Comparison of ENCODE assay signal across 26 cellular contexts in the genomic region with DNA sequence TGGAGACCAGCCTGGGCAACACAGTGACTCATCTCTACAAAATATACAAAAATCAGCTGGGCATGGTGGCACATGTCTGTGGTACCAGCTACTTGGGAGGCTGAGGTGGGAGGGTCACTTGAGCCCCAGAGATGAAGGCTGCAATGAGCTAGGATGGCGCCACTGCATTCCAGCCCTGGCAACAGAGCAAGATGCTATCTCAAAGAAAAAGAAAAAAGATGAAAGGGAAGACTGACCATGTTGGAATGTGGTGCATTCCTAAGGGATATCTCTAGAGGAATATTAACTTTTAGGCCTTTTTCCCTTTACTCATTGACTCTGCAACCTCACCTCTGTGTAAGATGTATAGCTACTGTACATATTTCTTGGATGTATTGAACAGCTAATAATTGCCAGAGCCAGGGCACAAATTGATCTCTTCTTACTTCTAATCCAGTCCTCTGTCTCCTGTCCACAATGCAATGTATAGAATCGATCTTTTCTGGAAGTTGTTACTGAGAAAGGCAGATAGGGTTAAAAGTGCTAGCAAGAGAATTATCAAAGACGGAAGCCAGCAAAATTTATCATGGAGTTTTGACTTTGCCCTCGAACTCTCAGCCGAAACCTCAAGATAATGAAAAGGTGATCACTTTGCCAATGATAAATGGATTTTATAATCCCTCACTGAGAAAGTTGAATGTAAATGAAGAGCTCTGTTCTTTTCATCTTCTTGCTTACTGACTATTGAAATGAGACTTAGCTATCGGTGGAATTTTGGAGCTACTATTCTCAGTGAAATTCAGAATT. TPM values are rescaled to one million over a fixed set of nuclear protein-coding genes. Genes with fewer than 3 reads are reported as not detected.
DNase-seq lines count a peak whose midpoint lies in the region; ATAC-seq, FAIRE-seq and TF ChIP-seq lines count a peak whose summit lies in the region.
"Had no signal": no experiment of that assay in that cellular context is flagged by ENCODE, and none has a peak within 500 bp of the region (broad histone marks: within the 10 kb centered on the region; RNA-seq: fewer than 3 reads in every experiment).

No MANE protein-coding gene starts in this region.

- CTCF ChIA-PET in MCF 10A (lab: Yijun Ruan, JAX), result interaction anchor here (0.7 kb wide), 1 partner anchor 222 kb away, joined by 3 read pairs; no protein-coding TSS in a partner anchor
- CTCF ChIA-PET in HepG2 (lab: Yijun Ruan, JAX; ENCODE audit: low intra/inter-chr PET ratio, low total read pairs), result no interaction called here

- H3K36me3 ChIP-seq in breast epithelium (no peaks in the 10 kb centered on the region), duodenal mucosa (ENCODE audit: control insufficient read depth in 1 of 2, insufficient read depth in 2 of 2, low read length in 2 of 2) (no peaks in the 10 kb centered on the region), HepG2 (replicated peaks in 1 of 2; ENCODE audit: control insufficient read depth in 1 of 2, insufficient read depth in 2 of 2, low read length in 2 of 2) (no peaks in the 10 kb centered on the region), psoas muscle (ENCODE audit: insufficient read depth in 1 of 2, low read depth in 1 of 2) (no peaks in the 10 kb centered on the region)
- H3K36me3 ChIP-seq: ascending aorta, neutrophil, prostate gland, thyroid gland had no signal

- 59% methylated on average over 6 of the region's 6 CpGs for WGBS in HepG2 (ENCODE audit: low lambda C conversion rate)
- WGBS in psoas muscle, 3 donors, result 78 to 85% (median 79%) methylated on average over 6 of the region's 6 CpGs

- H3K27me3 ChIP-seq in breast epithelium (no peaks in the 10 kb centered on the region), duodenal mucosa (ENCODE audit: control insufficient read depth in 1 of 2, insufficient read depth in 2 of 2, low read length in 2 of 2) (no peaks in the 10 kb centered on the region), HepG2 (ENCODE audit: control insufficient read depth in 1 of 2, insufficient read depth in 2 of 2, low read length in 2 of 2) (no peaks in the 10 kb centered on the region), psoas muscle (ENCODE audit: insufficient read depth in 3 of 3, low read length in 2 of 3) (no peaks in the 10 kb centered on the region)
- H3K27me3 ChIP-seq: ascending aorta, neutrophil, thyroid gland had no signal

- H3K4me1 Mint-ChIP-seq in MCF 10A (ENCODE audit: insufficient read depth, unreplicated experiment), result no peaks in the 10 kb centered on the region
- peaks cover 5% of the 10 kb centered on the region for H3K4me1 Mint-ChIP-seq in type B pancreatic cell (ENCODE audit: unreplicated experiment)
- H3K4me1 Mint-ChIP-seq: central memory CD8-positive, alpha-beta T cell; T-helper 17 cell had no signal

- H2AFZ ChIP-seq in HepG2 (ENCODE audit: low read length), result no peak overlapping the region

- peak; percentile 4 for DNase-seq in MCF 10A (ENCODE audit: unreplicated experiment)
- DNase-seq in breast epithelium (ENCODE audit: low spot score in 2 of 2), result no peak
- peak; percentile 88 for DNase-seq in HepG2 (ENCODE audit: low spot score)
- no peak for DNase-seq in type B pancreatic cell (ENCODE audit: extremely low spot score, unreplicated experiment)
- DNase-seq in foreskin melanocyte, result no peak
- DNase-seq in stimulated activated CD8-positive, alpha-beta memory T cell treated with anti-CD3 and anti-CD28 coated beads, Interleukin-4, amount 100 ng/mL, for 48 hours, result no peak
- no peak for DNase-seq in psoas muscle
- DNase-seq: activated CD4-positive, alpha-beta T cell treated with anti-CD3 and anti-CD28 coated beads for 4 hours; activated CD8-positive, alpha-beta memory T cell treated with anti-CD3 and anti-CD28 coated beads for 24 hours; activated effector memory CD4-positive, alpha-beta T cell treated with Interleukin-2 at 50 U/mL for 16 hours; CD4-positive, alpha-beta memory T cell; dermis blood vessel endothelial cell; Karpas-422; kidney; SK-N-SH; T-helper 17 cell; thyroid gland had no signal

- no peak for TF ChIP-seq RAD21 in HepG2 (CRISPR knock-in tag; IDR thresholded peaks at IDR 0.05)

- TF ChIP-seq EP300 in HepG2 (IDR thresholded peaks at IDR 0.05; ENCODE audit: low read depth in 2 of 2, low read length in 2 of 2) (peak in 1 of 2 experiments; percentile 58; a peak in 1 of 4 replicates), HepG2 (CRISPR knock-in tag; IDR thresholded peaks at IDR 0.05; ENCODE audit: borderline replicate concordance) (no peak; the same call in 1 of the 2 replicates)

- BruUV-seq in MCF 10A (replicated peaks; lab: Mats Ljungman, UMichigan) (no TSS peak), HepG2 (replicated peaks; lab: Mats Ljungman, UMichigan) (no TSS peak)

- no peaks in the 10 kb centered on the region for H3K4me1 ChIP-seq in breast epithelium
- peaks cover 43 to 45% of the 10 kb centered on the region in 2 donors for H3K4me1 ChIP-seq in duodenal mucosa (ENCODE audit: control insufficient read depth in 1 of 2, insufficient read depth in 2 of 2, low read length in 2 of 2)
- H3K4me1 ChIP-seq in HepG2 (ENCODE audit: insufficient read depth, low read length), result peaks cover 19% of the 10 kb centered on the region
- H3K4me1 ChIP-seq in psoas muscle, result no peaks in the 10 kb centered on the region
- H3K4me1 ChIP-seq: ascending aorta, prostate gland, thyroid gland had no signal

- H3K9ac ChIP-seq in duodenal mucosa (ENCODE audit: low read depth in 1 of 2, low read length in 2 of 2), result no peak overlapping the region
- H3K9ac ChIP-seq in HepG2 (ENCODE audit: insufficient read depth, low read depth, low read length), result no peak overlapping the region
- H3K9ac ChIP-seq: SK-N-SH had no signal

- peak; percentile 83 for ATAC-seq in HepG2
- no peak for ATAC-seq in psoas muscle
- ATAC-seq: T-helper 17 cell had no signal

- no peak overlapping the region for H3K4me3 Mint-ChIP-seq in MCF 10A (ENCODE audit: unreplicated experiment)
- no peak overlapping the region for H3K4me3 Mint-ChIP-seq in type B pancreatic cell
- H3K4me3 Mint-ChIP-seq: activated naive CD8-positive, alpha-beta T cell; CD4-positive, alpha-beta memory T cell; central memory CD8-positive, alpha-beta T cell; stimulated activated naive CD8-positive, alpha-beta T cell treated with anti-CD3 and anti-CD28 coated beads, Interleukin-15, Interleukin-2, amounts not matched to agents 100 ng/mL and 50 ng/mL, for 24 hours; T-helper 17 cell had no signal

- no peak overlapping the region for H3K4me2 ChIP-seq in HepG2 (ENCODE audit: low read depth, low read length)
- H3K4me2 ChIP-seq: SK-N-SH had no signal

- in situ Hi-C loops in HepG2 (cut with HindIII; ENCODE audit: extremely low pct_ligation_motif_present, low pct_unique_long_range_greater_than_20kb), result no loop called here

- H3K4me3 ChIP-seq in breast epithelium (no peak overlapping the region), duodenal mucosa (ENCODE audit: low read depth in 1 of 2, low read length in 2 of 2) (peak overlapping the region; percentile 12 to 20), HepG2 (replicated peaks in 1 of 3; ENCODE audit: insufficient read depth in 1 of 3, low read depth in 2 of 3, low read length in 3 of 3) (no peak overlapping the region), psoas muscle (no peak overlapping the region)
- H3K4me3 ChIP-seq: ascending aorta, prostate gland, thyroid gland had no signal

- H3K27ac Mint-ChIP-seq in MCF 10A (ENCODE audit: low read depth, unreplicated experiment), result no peak overlapping the region
- peak overlapping the region; percentile 60 for H3K27ac Mint-ChIP-seq in type B pancreatic cell
- H3K27ac Mint-ChIP-seq: activated naive CD8-positive, alpha-beta T cell; CD4-positive, alpha-beta memory T cell; stimulated activated naive CD8-positive, alpha-beta T cell treated with anti-CD3 and anti-CD28 coated beads, Interleukin-15, Interleukin-2, amounts not matched to agents 100 ng/mL and 50 ng/mL, for 24 hours; T-helper 17 cell had no signal

- H3K79me2 ChIP-seq in HepG2 (ENCODE audit: insufficient read depth, low read length), result no peaks in the 10 kb centered on the region

- TF ChIP-seq CTCF in MCF 10A (IDR thresholded peaks at IDR 0.05; ENCODE audit: unreplicated experiment), result no peak
- TF ChIP-seq CTCF in breast epithelium (IDR thresholded peaks at IDR 0.05), result no peak
- TF ChIP-seq CTCF in HepG2 (CRISPR knock-in tag; IDR thresholded peaks at IDR 0.05), result no peak
- no peak for TF ChIP-seq CTCF in type B pancreatic cell (conservative IDR thresholded peaks at IDR 0.05)
- TF ChIP-seq CTCF in psoas muscle (IDR thresholded peaks at IDR 0.05), result no peak

- POLR2A ChIA-PET in MCF 10A (lab: Yijun Ruan, JAX), result interaction anchor here (1.1 kb wide), 1 partner anchor 12 kb away, joined by 3 read pairs; no protein-coding TSS in a partner anchor
- POLR2A ChIA-PET in HepG2 (lab: Yijun Ruan, JAX), result interaction anchor here (1.5 kb wide), 1 partner anchor 127 kb away, joined by 3 read pairs; the partner anchor contains the start of gene C6orf52

- FAIRE-seq in HepG2 (lab: Jason Lieb, UNC), result peak; percentile 89
- FAIRE-seq: GM19239, kidney had no signal

- H3K9me3 Mint-ChIP-seq in MCF 10A (ENCODE audit: unreplicated experiment) (no peaks in the 10 kb centered on the region), type B pancreatic cell (peaks cover 5% of the 10 kb centered on the region)
- H3K9me3 Mint-ChIP-seq: central memory CD8-positive, alpha-beta T cell had no signal

- H3K9me3 ChIP-seq in breast epithelium, result no peaks in the 10 kb centered on the region
- H3K9me3 ChIP-seq in duodenal mucosa (ENCODE audit: control insufficient read depth in 1 of 2, low read length in 2 of 2), result no peaks in the 10 kb centered on the region
- H3K9me3 ChIP-seq in HepG2 (ENCODE audit: low read length), result no peaks in the 10 kb centered on the region
- H3K9me3 ChIP-seq in psoas muscle, result no peaks in the 10 kb centered on the region
- H3K9me3 ChIP-seq: ascending aorta, neutrophil, prostate gland, SK-N-SH, thyroid gland had no signal

- no peaks in the 10 kb centered on the region for H4K20me1 ChIP-seq in HepG2 (ENCODE audit: insufficient read depth, low read length)

- intact Hi-C loops in MCF 10A (cut with micrococcal nuclease), result no loop called here
- intact Hi-C loops in breast epithelium (cut with DNase I; ENCODE audit: low total_unique reads), result no loop called here
- intact Hi-C loops in HepG2 (cut with micrococcal nuclease; ENCODE audit: unreplicated experiment), result loop anchor here (5.0 kb wide), 1 partner anchor 35 kb away; no protein-coding TSS in a partner anchor
- intact Hi-C loops in psoas muscle (cut with DNase I), result no loop called here

- H3K27me3 Mint-ChIP-seq in MCF 10A (ENCODE audit: insufficient read depth, unreplicated experiment) (no peaks in the 10 kb centered on the region), type B pancreatic cell (no peaks in the 10 kb centered on the region)
- H3K27me3 Mint-ChIP-seq: activated naive CD8-positive, alpha-beta T cell; CD4-positive, alpha-beta memory T cell; central memory CD8-positive, alpha-beta T cell; stimulated activated naive CD8-positive, alpha-beta T cell treated with anti-CD3 and anti-CD28 coated beads, Interleukin-15, Interleukin-2, amounts not matched to agents 100 ng/mL and 50 ng/mL, for 24 hours; T-helper 17 cell had no signal

- no peaks in the 10 kb centered on the region for H3K36me3 Mint-ChIP-seq in MCF 10A (ENCODE audit: insufficient read depth, unreplicated experiment)
- peaks cover 19% of the 10 kb centered on the region for H3K36me3 Mint-ChIP-seq in type B pancreatic cell
- H3K36me3 Mint-ChIP-seq: CD4-positive, alpha-beta memory T cell had no signal

- no peak overlapping the region for H3K27ac ChIP-seq in breast epithelium
- H3K27ac ChIP-seq in duodenal mucosa (ENCODE audit: low read depth, low read length), result no peak overlapping the region
- H3K27ac ChIP-seq in HepG2 (ENCODE audit: extremely low read length, insufficient read depth, low read length), result no peak overlapping the region
- no peak overlapping the region for H3K27ac ChIP-seq in psoas muscle
- H3K27ac ChIP-seq: 22Rv1, ascending aorta, neutrophil, prostate gland, thyroid gland had no signal

- TF ChIP-seq POLR2A in breast epithelium (IDR thresholded peaks at IDR 0.05), result no peak
- TF ChIP-seq POLR2A in HepG2 (IDR thresholded peaks at IDR 0.05; ENCODE audit: insufficient read depth in 1 of 2, low read depth in 2 of 2, low read length in 2 of 2), result no peak

RNA-seq across cellular contexts. Expression of gene GCNT2, which starts 46.3 kb away (rescaled TPM):
- total RNA-seq in MCF 10A (2022) (0.63 and 0.96 TPM in 2 replicates), breast epithelium (10 to 100 TPM in 2 of 3 donors, 1 to 10 TPM in 1; 1.4 to 22.0 (median 13.4) TPM), HepG2 (2016; rRNA removed; fragmentation: Illumina TruSeq; extraction: Trizol) (25.1 and 31.9 TPM in 2 replicates), type B pancreatic cell (ENCODE audit: low replicate concordance) (21.2 and 21.6 TPM in 2 replicates), psoas muscle (10 to 100 TPM; 10.1 to 23.1 (median 12.8) TPM)
- 3.4 and 3.6 TPM in 2 replicates for total RNA-seq in HepG2 (2016; cell fraction: cytosol; rRNA removed; fragmentation: Illumina TruSeq; extraction: Trizol; ENCODE audit: low read depth)
- total RNA-seq in HepG2 (2016; cell fraction: insoluble cytoplasmic fraction; rRNA removed; fragmentation: Illumina TruSeq; extraction: Trizol), result 27.9 and 31.1 TPM in 2 replicates
- 14.4 and 15.6 TPM in 2 replicates for total RNA-seq in HepG2 (2016; cell fraction: membrane; rRNA removed; fragmentation: Illumina TruSeq; extraction: Trizol)
- 41.4 and 42.7 TPM in 2 replicates for total RNA-seq in HepG2 (2016; cell fraction: nucleus; rRNA removed; fragmentation: Illumina TruSeq; extraction: Trizol)
- polyA plus RNA-seq in HepG2 (2011; rRNA removed) (9.7 and 11.8 TPM in 2 replicates), psoas muscle (1 to 10 TPM in 2 of 3 donors, under 1 TPM in 1; 0.27 to 4.5 (median 1.1) TPM)
- 7.1 and 9.4 TPM in 2 replicates for polyA plus RNA-seq in HepG2 (2011; cell fraction: cytosol; rRNA removed)
- polyA plus RNA-seq in HepG2 (2011; cell fraction: nucleus; rRNA removed), result 4.6 and 5.1 TPM in 2 replicates
- polyA plus RNA-seq in HepG2 (2012), result 13.4 and 15.6 TPM in 2 replicates
- 1.1 and 1.4 TPM in 2 replicates for polyA plus RNA-seq in HepG2 (2016; cell fraction: cytosol; fragmentation: Illumina TruSeq; extraction: Trizol; ENCODE audit: low read depth)
- polyA plus RNA-seq in HepG2 (2016; cell fraction: insoluble cytoplasmic fraction; fragmentation: Illumina TruSeq; extraction: Trizol; ENCODE audit: low read depth), result 14.2 and 17.2 TPM in 2 replicates
- polyA plus RNA-seq in HepG2 (2016; cell fraction: membrane; fragmentation: Illumina TruSeq; extraction: Trizol; ENCODE audit: low read depth), result 5.6 and 6.3 TPM in 2 replicates
- 22.6 and 25.7 TPM in 2 replicates for polyA plus RNA-seq in HepG2 (2016; cell fraction: nucleus; fragmentation: Illumina TruSeq; extraction: Trizol; ENCODE audit: insufficient read depth, low read depth)
- polyA minus RNA-seq in HepG2 (2011; rRNA and poly(A)+ RNA removed; ENCODE audit: low replicate concordance), result 10.4 and 10.7 TPM in 2 replicates
- polyA minus RNA-seq in HepG2 (2011; cell fraction: cytosol; rRNA and poly(A)+ RNA removed), result 12.4 and 12.9 TPM in 2 replicates
- 21.4 and 26.1 TPM in 2 replicates for polyA minus RNA-seq in HepG2 (2011; cell fraction: nucleus; rRNA and poly(A)+ RNA removed)

Comparison
In these comparisons a context has a peak if more than half of its experiments do, and no peak if none do; other contexts are left out.
1. DNase-seq: peak in MCF 10A (single experiment) and HepG2 (single experiment); none in breast epithelium (0 of 2), type B pancreatic cell (single experiment), foreskin melanocyte (single experiment), stimulated activated CD8-positive, alpha-beta memory T cell treated with anti-CD3 and anti-CD28 coated beads, Interleukin-4, amount 100 ng/mL, for 48 hours (single experiment) and psoas muscle (0 of 2).
2. H3K4me3 ChIP-seq: peak in duodenal mucosa (2 of 2); none in breast epithelium (0 of 3), HepG2 (0 of 3) and psoas muscle (single experiment).